Comparison of ENCODE assay signal across 28 cellular contexts in genomic region chr1:53862507-53862906, GRCh38. TPM values are rescaled to one million over a fixed set of nuclear protein-coding genes. Genes with fewer than 3 reads are reported as not detected.
DNase-seq lines count a peak whose midpoint lies in the region; TF ChIP-seq lines count a peak whose summit lies in the region.
"Had no signal": no experiment of that assay in that cellular context is flagged by ENCODE, and none has a peak within 500 bp of the region (broad histone marks: within the 10 kb centered on the region; RNA-seq: fewer than 3 reads in every experiment).

No MANE protein-coding gene starts in this region.

- no peaks in the 10 kb centered on the region for H3K9me3 ChIP-seq in OCI-LY1 (ENCODE audit: low read length)
- H3K9me3 ChIP-seq in neural progenitor cell (ENCODE audit: low read depth), result no peaks in the 10 kb centered on the region
- H3K9me3 ChIP-seq: ascending aorta, heart right ventricle, pancreas, SJSA1 had no signal

- no peaks in the 10 kb centered on the region for H3K9me3 Mint-ChIP-seq in neural progenitor cell
- H3K9me3 Mint-ChIP-seq: activated CD4-positive, alpha-beta T cell treated with anti-CD3 and anti-CD28 coated beads, Interleukin-2, amount 10 ng/mL, durations not matched to agents 24 days and 14 days; activated naive CD4-positive, alpha-beta T cell treated with anti-CD3 and anti-CD28 coated beads, Interleukin-2, amount 50 U/mL, for 72 hours; activated T-helper 1 cell treated with anti-CD3 and anti-CD28 coated beads, Interleukin-12 subunit alpha, Interleukin-12 subunit beta, Interleukin-2, Interleukin-4 antibody, amounts not matched to agents 30 ng/mL and 10 ng/mL and 1 ng/mL, durations not matched to agents 14 hours and 24 hours and 36 hours; naive thymus-derived CD8-positive, alpha-beta T cell had no signal

- H3K4me1 ChIP-seq in OCI-LY1 (ENCODE audit: insufficient read depth, low read length, severe bottlenecking) (peaks cover 24% of the 10 kb centered on the region), neural progenitor cell (peaks cover 4% of the 10 kb centered on the region)
- H3K4me1 ChIP-seq: ascending aorta, heart right ventricle, pancreas, SJSA1 had no signal

- peak overlapping the region; percentile 29; the same call in 1 of the 2 replicates for H3K4me2 ChIP-seq in OCI-LY1 (ENCODE audit: low read length)
- no peak overlapping the region for H3K4me2 ChIP-seq in neural progenitor cell

- H3K4me3 ChIP-seq in OCI-LY1 (ENCODE audit: low read depth, low read length, poor library complexity, severe bottlenecking) (peak overlapping the region; percentile 2), neural progenitor cell (no peak overlapping the region)
- H3K4me3 ChIP-seq: ascending aorta, GM23248, heart right ventricle, pancreas, SJSA1 had no signal

- H3K36me3 ChIP-seq in OCI-LY1 (ENCODE audit: insufficient read depth, low read length) (peaks cover 28% of the 10 kb centered on the region; the same call in 1 of the 2 replicates), neural progenitor cell (no peaks in the 10 kb centered on the region)

- H3K9ac ChIP-seq in OCI-LY1 (ENCODE audit: low read length), result peak overlapping the region; percentile 7; the same call in 1 of the 2 replicates
- H3K9ac ChIP-seq in neural progenitor cell, result no peak overlapping the region
- H3K9ac ChIP-seq: GM23248 had no signal

- H3K9me2 ChIP-seq in OCI-LY1 (ENCODE audit: low read depth, low read length), result no peaks in the 10 kb centered on the region

- H3K79me2 ChIP-seq in OCI-LY1 (ENCODE audit: insufficient read depth, low read length) (no peaks in the 10 kb centered on the region), neural progenitor cell (ENCODE audit: low read depth) (no peaks in the 10 kb centered on the region)

- H3K4me3 Mint-ChIP-seq in neural progenitor cell, result no peak overlapping the region
- H3K4me3 Mint-ChIP-seq: activated CD4-positive, alpha-beta T cell treated with anti-CD3 and anti-CD28 coated beads, Interleukin-2, amount 10 ng/mL, durations not matched to agents 24 days and 14 days; activated T-helper 1 cell treated with anti-CD3 and anti-CD28 coated beads, Interleukin-12 subunit alpha, Interleukin-12 subunit beta, Interleukin-2, Interleukin-4 antibody, amounts not matched to agents 30 ng/mL and 10 ng/mL and 1 ng/mL, durations not matched to agents 14 hours and 24 hours and 36 hours; naive thymus-derived CD8-positive, alpha-beta T cell had no signal

- H3K27ac ChIP-seq in OCI-LY1 (ENCODE audit: low read depth, low read length, poor library complexity, severe bottlenecking), result peak overlapping the region; percentile 74
- no peak overlapping the region for H3K27ac ChIP-seq in neural progenitor cell
- H3K27ac ChIP-seq: ascending aorta, GM23248, heart right ventricle, pancreas, SJSA1 had no signal

- H3K27me3 ChIP-seq in OCI-LY1 (ENCODE audit: insufficient read depth, low read length) (no peaks in the 10 kb centered on the region), neural progenitor cell (no peaks in the 10 kb centered on the region)
- H3K27me3 ChIP-seq: ascending aorta, heart right ventricle, pancreas, SJSA1 had no signal

- H3F3A ChIP-seq in OCI-LY1 (ENCODE audit: insufficient read depth, low read length) (no peaks in the 10 kb centered on the region), neural progenitor cell (ENCODE audit: low read depth) (peaks cover 4% of the 10 kb centered on the region)

- no peaks in the 10 kb centered on the region for H3K27me3 Mint-ChIP-seq in neural progenitor cell (ENCODE audit: insufficient read depth, low read depth)
- H3K27me3 Mint-ChIP-seq: activated CD4-positive, alpha-beta T cell treated with anti-CD3 and anti-CD28 coated beads, Interleukin-2, amount 10 ng/mL, durations not matched to agents 24 days and 14 days; naive thymus-derived CD8-positive, alpha-beta T cell had no signal

- H3K27ac Mint-ChIP-seq in neural progenitor cell, result peak overlapping the region; percentile 14
- H3K27ac Mint-ChIP-seq: activated CD4-positive, alpha-beta T cell treated with anti-CD3 and anti-CD28 coated beads, Interleukin-2, amount 10 ng/mL, durations not matched to agents 24 days and 14 days; activated T-helper 1 cell treated with anti-CD3 and anti-CD28 coated beads, Interleukin-12 subunit alpha, Interleukin-12 subunit beta, Interleukin-2, Interleukin-4 antibody, amounts not matched to agents 30 ng/mL and 10 ng/mL and 1 ng/mL, durations not matched to agents 14 hours and 24 hours and 36 hours had no signal

- H4K20me1 ChIP-seq in OCI-LY1 (ENCODE audit: insufficient read depth, low read length), result no peaks in the 10 kb centered on the region
- no peaks in the 10 kb centered on the region for H4K20me1 ChIP-seq in neural progenitor cell (ENCODE audit: low read depth)

- DNase-seq in NCI-H1436 (lab: John Stamatoyannopoulos, UW) (peak; percentile 8), NCI-H1436 treated with DMSO at 0.1 percent for 48 hours (lab: John Stamatoyannopoulos, UW) (no peak), GM13977 (ENCODE audit: low spot score) (peak; percentile 16), neural progenitor cell (ENCODE audit: low spot score) (no peak), NCI-H187 treated with DMSO at 0.1 percent for 48 hours (lab: John Stamatoyannopoulos, UW) (no peak), GM03348 (ENCODE audit: low spot score) (no peak), cardiac septum (ENCODE audit: low spot score) (no peak)
- DNase-seq: activated CD4-positive, alpha-beta T cell treated with anti-CD3 and anti-CD28 coated beads, Interleukin-2, amount 10 ng/mL, durations not matched to agents 24 days and 14 days; central memory CD4-positive, alpha-beta T cell; GM23248; heart right ventricle; naive thymus-derived CD8-positive, alpha-beta T cell; NCI-H146; NCI-H226; NK-92 treated with Interleukin-12 subunit alpha and Interleukin-12 subunit beta, amount 100 ng/mL, for 24 hours; pancreas; right cardiac atrium; trophoblast cell had no signal

- in situ Hi-C loops in GM13977 (cut with MboI; ENCODE audit: low pct_unique_long_range_greater_than_20kb, low sequenced_read_pairs, unreplicated experiment), result no loop called here

- H3K4me1 Mint-ChIP-seq in neural progenitor cell, result peaks cover 2% of the 10 kb centered on the region

- no peak overlapping the region for H2AFZ ChIP-seq in OCI-LY1 (ENCODE audit: low read length)
- no peak overlapping the region for H2AFZ ChIP-seq in neural progenitor cell (replicated peaks)
- H2AFZ ChIP-seq: GM23248 had no signal

- no peak for TF ChIP-seq CTCF in GM13977 (IDR thresholded peaks at IDR 0.05; ENCODE audit: extremely low read depth, insufficient read depth, missing control alignments)
- TF ChIP-seq CTCF in OCI-LY1 (IDR thresholded peaks at IDR 0.05; ENCODE audit: low read length), result no peak
- no peak for TF ChIP-seq CTCF in neural progenitor cell (IDR thresholded peaks at IDR 0.05)

- intact Hi-C loops in cardiac septum (cut with DNase I), result no loop called here

- peaks cover 13% of the 10 kb centered on the region for H3K36me3 Mint-ChIP-seq in neural progenitor cell

RNA-seq across cellular contexts. Expression of gene NDC1, which starts 24.4 kb away (rescaled TPM):
- total RNA-seq in neural progenitor cell (ENCODE audit: low replicate concordance) (63.6 and 94.3 TPM in 2 replicates), cardiac septum (6.0 TPM)

RNA-seq across cellular contexts. Expression of gene YIPF1, which starts 27.1 kb away (rescaled TPM):
- 35.7 and 41.2 TPM in 2 replicates for total RNA-seq in neural progenitor cell (ENCODE audit: low replicate concordance)
- total RNA-seq in cardiac septum, result 13.4 TPM

RNA-seq across cellular contexts. Expression of gene DIO1, which starts 31.5 kb away (rescaled TPM):
- total RNA-seq in neural progenitor cell (ENCODE audit: low replicate concordance) (not detected in 2 replicates), cardiac septum (not detected)
- total RNA-seq: A172; activated CD4-positive, alpha-beta T cell treated with anti-CD3 and anti-CD28 coated beads, Interleukin-2, amount 10 ng/mL, durations not matched to agents 24 days and 14 days; activated naive CD4-positive, alpha-beta T cell treated with anti-CD3 and anti-CD28 coated beads, Interleukin-2, amount 50 U/mL, for 72 hours; activated T-helper 1 cell treated with anti-CD3 and anti-CD28 coated beads, Interleukin-12 subunit alpha, Interleukin-12 subunit beta, Interleukin-2, Interleukin-4 antibody, amounts not matched to agents 30 ng/mL and 10 ng/mL and 1 ng/mL, durations not matched to agents 14 hours and 24 hours and 36 hours; ascending aorta; dermis microvascular lymphatic vessel endothelial cell; endothelial cell of umbilical vein; G401; GM23248; heart right ventricle; naive thymus-derived CD8-positive, alpha-beta T cell; pancreas; right cardiac atrium; SJSA1; T-helper 1 cell treated with Interleukin-12 subunit alpha and Interleukin-12 subunit beta and Interleukin-4 antibody, amounts not matched to agents 30 ng/mL and 1 ng/mL, for 36 hours had no signal

Comparison
In these comparisons a context has a peak if more than half of its experiments do, and no peak if none do; other contexts are left out.
1. DNase-seq: peak in NCI-H1436 (single experiment) and GM13977 (single experiment); none in NCI-H1436 treated with DMSO at 0.1 percent for 48 hours (single experiment), neural progenitor cell (single experiment), NCI-H187 treated with DMSO at 0.1 percent for 48 hours (single experiment), GM03348 (single experiment) and cardiac septum (single experiment).